In genomic region chr3:13650210-13651056, GRCh38 we compare ENCODE assay signal across 8 cellular contexts.
DNase-seq lines count a peak whose midpoint lies in the region; ATAC-seq and TF ChIP-seq lines count a peak whose summit lies in the region.

No MANE protein-coding gene starts in this region.

- peak; percentile 59 for ATAC-seq in HG03280 (IDR thresholded peaks at IDR 0.05; ENCODE audit: unreplicated experiment)
- peak; percentile 47 for ATAC-seq in RWPE2 (ENCODE audit: low read depth)
- ATAC-seq in foreskin keratinocyte: peak; percentile 52
- peak; percentile 67 for ATAC-seq in omental fat pad (ENCODE audit: low FRiP score)

- no peaks in the 10 kb centered on the region for H3K27me3 ChIP-seq in RWPE2 (ENCODE audit: insufficient read depth, poor library complexity, severe bottlenecking)
- H3K27me3 ChIP-seq in foreskin keratinocyte: no peaks in the 10 kb centered on the region
- no peaks in the 10 kb centered on the region for H3K27me3 ChIP-seq in testis

- no peak overlapping the region for H3K4me3 ChIP-seq in RWPE2 (ENCODE audit: severe bottlenecking)
- H3K4me3 ChIP-seq in testis: peak overlapping the region in 1 of 2 donors; percentile 14

- H3K4me1 ChIP-seq in RWPE2 (ENCODE audit: insufficient read depth, poor library complexity, severe bottlenecking) (peaks cover 6% of the 10 kb centered on the region), foreskin keratinocyte (peaks cover 8% of the 10 kb centered on the region), testis (peaks cover 21% of the 10 kb centered on the region)

- TF ChIP-seq CTCF in RWPE2 (IDR thresholded peaks at IDR 0.05; ENCODE audit: poor library complexity, severe bottlenecking) (peak; percentile 98), foreskin keratinocyte (conservative IDR thresholded peaks at IDR 0.05) (peak; percentile 99), omental fat pad (IDR thresholded peaks at IDR 0.05) (peak in 2 of 3 donors; percentile 85 to 98), testis (IDR thresholded peaks at IDR 0.05) (peak; percentile 100)

- H3K27ac ChIP-seq in RWPE2 (ENCODE audit: poor library complexity, severe bottlenecking) (no peak overlapping the region), foreskin keratinocyte (no peak overlapping the region), testis (peak overlapping the region in 1 of 2 donors; percentile 12)

- 12 to 37% methylated on average over 17 to 46 of the region's 48 CpGs for WGBS in testis, 2 donors

- H3K36me3 ChIP-seq in RWPE2 (ENCODE audit: low read depth) (no peaks in the 10 kb centered on the region), testis (ENCODE audit: low read depth, missing control alignments) (no peaks in the 10 kb centered on the region)

- DNase-seq in NCI-H2081 (lab: John Stamatoyannopoulos, UW) (peak; percentile 41 to 46), NCI-H2081 treated with DMSO at 0.1 percent for 48 hours (lab: John Stamatoyannopoulos, UW) (no peak), RWPE2 (ENCODE audit: low spot score) (no peak), foreskin keratinocyte (peak in 1 of 2 donors; percentile 45), omental fat pad (ENCODE audit: low spot score) (peak; percentile 69), testis (peak; percentile 89)
- peak; percentile 92 for DNase-seq in activated effector memory CD4-positive, alpha-beta T cell treated with anti-CD3 and anti-CD28 coated beads, Interleukin-2, amount 50 U/mL, for 16 hours

- no peak for TF ChIP-seq POLR2A in testis (IDR thresholded peaks at IDR 0.05)

- H3K9me3 ChIP-seq in RWPE2 (ENCODE audit: severe bottlenecking): no peaks in the 10 kb centered on the region
- no peaks in the 10 kb centered on the region for H3K9me3 ChIP-seq in testis

- intact Hi-C loops in testis (cut with DNase I; ENCODE audit: low total_unique reads): loop anchor here (5.0 kb wide), 1 partner anchor 153 kb away; no protein-coding TSS in a partner anchor

Comparison
In these comparisons a context has a peak if more than half of its experiments do, and no peak if none do; other contexts are left out.
1. DNase-seq: peak in NCI-H2081 (2 of 2), activated effector memory CD4-positive, alpha-beta T cell treated with anti-CD3 and anti-CD28 coated beads, Interleukin-2, amount 50 U/mL, for 16 hours (single experiment), omental fat pad (single experiment) and testis (single experiment); none in NCI-H2081 treated with DMSO at 0.1 percent for 48 hours (single experiment) and RWPE2 (single experiment).
2. Peak in every context shown above with its lines, with median percentiles within 50 percentile points of each other: ATAC-seq and CTCF ChIP-seq.